8 cellular contexts compared by ENCODE assay signal in the genomic region with DNA sequence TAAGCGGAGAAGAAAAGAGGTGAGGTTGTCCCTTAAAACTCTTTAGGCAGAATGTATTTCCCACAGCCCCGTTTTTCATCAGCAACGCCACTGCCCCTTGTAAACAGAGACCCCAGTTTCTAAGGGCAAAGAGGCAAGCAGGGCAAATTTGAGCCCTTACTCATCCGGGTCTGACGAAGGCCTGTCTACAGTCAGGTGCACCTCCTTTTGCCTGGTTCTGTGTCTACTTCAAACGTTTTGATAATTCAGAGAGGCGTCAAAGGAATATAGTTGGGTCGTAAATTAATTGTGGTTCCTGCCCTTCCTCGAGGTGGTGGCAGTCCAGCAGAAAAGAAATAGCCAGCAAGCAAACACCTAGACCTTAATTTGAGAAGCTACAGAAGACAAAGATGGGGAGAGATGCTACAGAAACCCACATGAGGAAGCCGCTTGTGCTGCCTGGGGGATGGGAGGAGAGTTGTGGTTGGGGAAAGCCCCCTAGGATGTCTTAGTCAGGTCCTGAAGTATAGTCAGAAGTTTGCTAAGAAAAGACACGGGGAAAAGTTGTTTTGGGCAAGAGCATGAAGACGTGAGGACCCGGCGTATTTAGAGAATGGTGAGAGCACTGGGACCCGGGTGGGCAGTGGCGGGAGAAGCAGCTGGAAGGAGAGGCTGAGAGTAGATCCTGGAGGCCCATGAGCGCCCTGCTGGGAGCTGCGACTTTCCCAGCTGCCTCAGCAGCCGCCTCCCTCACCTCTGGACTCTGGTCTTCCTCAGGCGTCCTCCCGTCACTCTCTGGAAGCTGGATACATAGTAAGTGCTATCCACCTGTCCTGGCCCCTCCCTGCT. TPM values are rescaled to one million over a fixed set of nuclear protein-coding genes. Genes with fewer than 3 reads are reported as not detected.
DNase-seq lines count a peak whose midpoint lies in the region; ATAC-seq and TF ChIP-seq lines count a peak whose summit lies in the region.

No MANE protein-coding gene starts in this region.

- no peaks in the 10 kb centered on the region for H3K27me3 Mint-ChIP-seq in activated naive CD8-positive, alpha-beta T cell treated with anti-CD3 and anti-CD28 coated beads for 36 hours

- H3K27ac ChIP-seq in DND-41 (ENCODE audit: low read length) (peak overlapping the region; percentile 99), left lung (peak overlapping the region in 1 of 2 donors; percentile 100)

- no peaks in the 10 kb centered on the region for H3K9me3 Mint-ChIP-seq in activated naive CD8-positive, alpha-beta T cell treated with anti-CD3 and anti-CD28 coated beads for 36 hours

- H3K9me3 ChIP-seq in DND-41 (ENCODE audit: insufficient read depth, low read length, severe bottlenecking) (no peaks in the 10 kb centered on the region), left lung (no peaks in the 10 kb centered on the region)

- H4K20me1 ChIP-seq in DND-41 (ENCODE audit: insufficient read depth, low read length) = peaks cover 47% of the 10 kb centered on the region

- peak overlapping the region; percentile 56 to 82; a peak in 3 of 4 replicates for H3K4me3 ChIP-seq in DND-41 (ENCODE audit: low read depth in 1 of 2, low read length in 2 of 2)
- H3K4me3 ChIP-seq in left lung = peak overlapping the region; percentile 87 to 91

- H3K27ac Mint-ChIP-seq in activated naive CD8-positive, alpha-beta T cell treated with anti-CD3 and anti-CD28 coated beads for 36 hours = peak overlapping the region; percentile 95

- peak overlapping the region; percentile 87 for H3K4me2 ChIP-seq in DND-41 (ENCODE audit: insufficient read depth, low read length)

- no peak for ATAC-seq in DND-41 (ENCODE audit: insufficient read depth, low read depth)
- ATAC-seq in left lung = no peak
- no peak for ATAC-seq in GM19035 (IDR thresholded peaks at IDR 0.05; ENCODE audit: unreplicated experiment)

- H3K27me3 ChIP-seq in DND-41 (ENCODE audit: insufficient read depth, low read length, poor library complexity) (no peaks in the 10 kb centered on the region), left lung (no peaks in the 10 kb centered on the region)

- intact Hi-C loops in left lung (cut with DNase I) = no loop called here

- peak; percentile 67 for DNase-seq in DND-41
- DNase-seq in RKO (ENCODE audit: low spot score) = peak; percentile 46
- DNase-seq in activated naive CD8-positive, alpha-beta T cell treated with anti-CD3 and anti-CD28 coated beads for 36 hours = peak; percentile 82
- no peak for DNase-seq in left lung
- peak; percentile 49 for DNase-seq in stimulated activated CD8-positive, alpha-beta memory T cell treated with anti-CD3 and anti-CD28 coated beads, Interleukin-15, amount 100 ng/mL, for 1 hour (ENCODE audit: low read depth)
- DNase-seq in anterior cingulate cortex (lab: John Stamatoyannopoulos, UW) = no peak
- no peak for DNase-seq in NCI-H82 (lab: John Stamatoyannopoulos, UW)

- H3K36me3 Mint-ChIP-seq in activated naive CD8-positive, alpha-beta T cell treated with anti-CD3 and anti-CD28 coated beads for 36 hours = peaks cover 61% of the 10 kb centered on the region

- H3K4me3 Mint-ChIP-seq in activated naive CD8-positive, alpha-beta T cell treated with anti-CD3 and anti-CD28 coated beads for 36 hours = peak overlapping the region; percentile 94

- H3K9ac ChIP-seq in DND-41 (ENCODE audit: low read depth, low read length) = peak overlapping the region; percentile 80

- peaks cover 51% of the 10 kb centered on the region for H3K79me2 ChIP-seq in DND-41 (ENCODE audit: insufficient read depth, low read length)

- H3K4me1 ChIP-seq in DND-41 (ENCODE audit: insufficient read depth, low read length) (peaks cover 60% of the 10 kb centered on the region), left lung (peaks cover 10 to 58% of the 10 kb centered on the region in 2 donors)

- TF ChIP-seq CTCF in DND-41 (IDR thresholded peaks at IDR 0.05; ENCODE audit: borderline replicate concordance, extremely low read depth, low read length, poor library complexity, severe bottlenecking) = no peak
- no peak for TF ChIP-seq CTCF in left lung (IDR thresholded peaks at IDR 0.05)

- peaks cover 48% of the 10 kb centered on the region for H3K4me1 Mint-ChIP-seq in activated naive CD8-positive, alpha-beta T cell treated with anti-CD3 and anti-CD28 coated beads for 36 hours

- peaks cover 68% of the 10 kb centered on the region for H3K36me3 ChIP-seq in DND-41 (ENCODE audit: insufficient read depth, low read length)
- peaks cover 0 to 63% of the 10 kb centered on the region in 2 donors for H3K36me3 ChIP-seq in left lung

- H2AFZ ChIP-seq in DND-41 (ENCODE audit: low read depth, low read length) = no peak overlapping the region

RNA-seq across cellular contexts. Expression of a gene that starts 2.4 kb away (rescaled TPM):
- 10 to 100 TPM; 92.8 to 94.5 TPM for total RNA-seq in activated naive CD8-positive, alpha-beta T cell treated with anti-CD3 and anti-CD28 coated beads for 36 hours
- 10 to 100 TPM; 52.1 to 62.3 TPM for total RNA-seq in left lung

RNA-seq across cellular contexts. Expression of a gene that starts 9.9 kb away (rescaled TPM):
- 10 to 100 TPM; 90.1 to 93.3 TPM for total RNA-seq in activated naive CD8-positive, alpha-beta T cell treated with anti-CD3 and anti-CD28 coated beads for 36 hours
- 10 to 100 TPM; 46.1 to 58.8 TPM for total RNA-seq in left lung

RNA-seq across cellular contexts. Expression of a gene that starts 38.3 kb away (rescaled TPM):
- total RNA-seq in activated naive CD8-positive, alpha-beta T cell treated with anti-CD3 and anti-CD28 coated beads for 36 hours = 10 to 100 TPM; 66.1 to 72.6 TPM
- total RNA-seq in left lung = 10 to 100 TPM; 57.1 to 67.4 TPM

RNA-seq across cellular contexts. Expression of a gene that starts 50.4 kb away (rescaled TPM):
- 10 to 100 TPM; 14.8 to 15.5 TPM for total RNA-seq in activated naive CD8-positive, alpha-beta T cell treated with anti-CD3 and anti-CD28 coated beads for 36 hours
- total RNA-seq in left lung = 1 to 10 TPM; 5.4 to 7.1 TPM

Comparison
In these comparisons a context has a peak if more than half of its experiments do, and no peak if none do; other contexts are left out.
1. DNase-seq: peak in DND-41 (single experiment), RKO (single experiment), activated naive CD8-positive, alpha-beta T cell treated with anti-CD3 and anti-CD28 coated beads for 36 hours (single experiment) and stimulated activated CD8-positive, alpha-beta memory T cell treated with anti-CD3 and anti-CD28 coated beads, Interleukin-15, amount 100 ng/mL, for 1 hour (single experiment); none in left lung (0 of 2), anterior cingulate cortex (0 of 58) and NCI-H82 (single experiment).